ENCODE assay signal across 22 cellular contexts in the genomic region with DNA sequence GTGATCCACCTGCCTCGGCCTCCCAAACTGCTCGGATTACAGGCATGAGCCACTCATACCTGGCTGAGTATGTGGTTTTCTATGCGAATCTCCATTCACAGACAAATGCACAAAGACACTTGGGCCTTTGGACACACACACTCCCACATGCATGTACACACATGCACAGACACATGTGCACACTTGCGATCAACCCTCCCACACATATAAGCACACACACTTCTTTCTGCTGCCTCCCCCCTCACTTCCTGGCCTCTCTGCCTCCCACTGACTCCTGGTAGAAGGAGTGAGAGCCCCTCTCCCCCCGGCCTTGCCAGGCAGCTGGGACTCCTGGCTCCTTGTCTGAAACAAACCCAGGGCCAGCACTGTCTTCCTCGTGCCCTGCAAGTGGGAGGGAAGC.
"Had no signal": no experiment of that assay in that cellular context is flagged by ENCODE, and none has a peak within 500 bp of the region (broad histone marks: within the 10 kb centered on the region; RNA-seq: fewer than 3 reads in every experiment).

No MANE protein-coding gene starts in this region.

- H3K4me3 ChIP-seq: esophagus squamous epithelium, prostate gland, right atrium auricular region, sigmoid colon, thoracic aorta, tibial nerve, upper lobe of left lung, vagina had no signal

- H3K27ac Mint-ChIP-seq: effector memory CD8-positive, alpha-beta T cell; nephron progenitor cell; stimulated activated naive B cell treated with anti-CD40 and anti-IgM and Interleukin-4, amounts not matched to agents 10 μg/mL and 1 μg/mL and 100 μg/mL, for 72 hours; stimulated activated naive CD8-positive, alpha-beta T cell treated with anti-CD3 and anti-CD28 coated beads, Interleukin-15, Interleukin-2, amounts not matched to agents 100 ng/mL and 50 ng/mL, for 24 hours had no signal

- H3K9me3 ChIP-seq: esophagus squamous epithelium, prostate gland, right atrium auricular region, sigmoid colon, thoracic aorta, upper lobe of left lung, vagina had no signal

- H3K27me3 Mint-ChIP-seq: naive thymus-derived CD4-positive, alpha-beta T cell; stimulated activated naive CD8-positive, alpha-beta T cell treated with anti-CD3 and anti-CD28 coated beads, Interleukin-15, Interleukin-2, amounts not matched to agents 100 ng/mL and 50 ng/mL, for 24 hours had no signal

- H3K27me3 ChIP-seq: right atrium auricular region, sigmoid colon, tibial nerve, upper lobe of left lung, vagina had no signal

- H3K4me1 Mint-ChIP-seq: immature natural killer cell; naive thymus-derived CD4-positive, alpha-beta T cell; stimulated activated naive B cell treated with anti-CD40 and anti-IgM and Interleukin-4, amounts not matched to agents 10 μg/mL and 1 μg/mL and 100 μg/mL, for 72 hours had no signal

- H3K9me3 Mint-ChIP-seq: effector memory CD8-positive, alpha-beta T cell; immature natural killer cell; stimulated activated naive B cell treated with anti-CD40 and anti-IgM and Interleukin-4, amounts not matched to agents 10 μg/mL and 1 μg/mL and 100 μg/mL, for 72 hours; stimulated activated naive CD8-positive, alpha-beta T cell treated with anti-CD3 and anti-CD28 coated beads, Interleukin-15, Interleukin-2, amounts not matched to agents 100 ng/mL and 50 ng/mL, for 24 hours had no signal

- H3K36me3 Mint-ChIP-seq: immature natural killer cell; naive thymus-derived CD4-positive, alpha-beta T cell; stimulated activated naive B cell treated with anti-CD40 and anti-IgM and Interleukin-4, amounts not matched to agents 10 μg/mL and 1 μg/mL and 100 μg/mL, for 72 hours had no signal

- H3K36me3 ChIP-seq: esophagus squamous epithelium, prostate gland, right atrium auricular region, sigmoid colon, thoracic aorta, tibial nerve, upper lobe of left lung, vagina had no signal

- H3K4me3 Mint-ChIP-seq: effector memory CD8-positive, alpha-beta T cell; immature natural killer cell; naive thymus-derived CD4-positive, alpha-beta T cell; nephron progenitor cell; stimulated activated naive B cell treated with anti-CD40 and anti-IgM and Interleukin-4, amounts not matched to agents 10 μg/mL and 1 μg/mL and 100 μg/mL, for 72 hours; stimulated activated naive CD8-positive, alpha-beta T cell treated with anti-CD3 and anti-CD28 coated beads, Interleukin-15, Interleukin-2, amounts not matched to agents 100 ng/mL and 50 ng/mL, for 24 hours had no signal

- H3K27ac ChIP-seq: esophagus squamous epithelium, prostate gland, sigmoid colon, thoracic aorta, tibial nerve, upper lobe of left lung, vagina had no signal

- DNase-seq: cortex of kidney; effector memory CD8-positive, alpha-beta T cell; erythroblast; esophagus squamous epithelium; foreskin melanocyte; glutamatergic neuron; hypothalamus; immature natural killer cell; mesendoderm; midbrain; naive thymus-derived CD4-positive, alpha-beta T cell; nephron progenitor cell; nucleus accumbens; sigmoid colon; stimulated activated naive B cell treated with anti-CD40 and anti-IgM and Interleukin-4, amounts not matched to agents 10 μg/mL and 1 μg/mL and 100 μg/mL, for 72 hours; upper lobe of left lung had no signal

- H3K4me1 ChIP-seq: esophagus squamous epithelium, prostate gland, sigmoid colon, upper lobe of left lung, vagina had no signal
